ENCODE assay signal across 7 cellular contexts in genomic region chr17:66713021-66713532, GRCh38.
DNase-seq lines count a peak whose midpoint lies in the region; ATAC-seq and TF ChIP-seq lines count a peak whose summit lies in the region.
"Not testable (repeated sequence)": the region's sequence is repeated elsewhere in the genome, so short reads cannot be mapped to it uniquely, and the experiment has no call there.

No MANE protein-coding gene starts in this region.

- TF ChIP-seq CTCF in GM23338 (conservative IDR thresholded peaks at IDR 0.05; ENCODE audit: low read depth in 2 of 2); WTC11 (IDR thresholded peaks at IDR 0.05): not testable (repeated sequence)

- H3K27me3 ChIP-seq in GM23338 (ENCODE audit: insufficient read depth); naive thymus-derived CD4-positive, alpha-beta T cell (ENCODE audit: control insufficient read depth in 2 of 2, insufficient read depth in 2 of 2, low read length in 2 of 2): not testable (repeated sequence)

- POLR2A ChIA-PET in WTC11 (lab: Charles Lee), result not testable (repeated sequence)
- POLR2A ChIA-PET in naive thymus-derived CD4-positive, alpha-beta T cell (lab: Charles Lee), result interaction anchor here (0.6 kb wide), 1 partner anchor 522 kb away, joined by 3 read pairs; no protein-coding TSS in a partner anchor

- not testable (repeated sequence) for H3K4me3 Mint-ChIP-seq in GM23338; WTC11; activated T-cell treated with anti-CD3 and anti-CD28 coated beads, Interleukin-2, amount 50 U/mL, for 24 hours; activated naive CD8-positive, alpha-beta T cell treated with anti-CD3 and anti-CD28 coated beads for 36 hours; stimulated activated naive CD8-positive, alpha-beta T cell treated with anti-CD3 and anti-CD28 coated beads, Interleukin-15, Interleukin-2, amounts not matched to agents 100 ng/mL and 50 ng/mL, for 24 hours
- peak overlapping the region in 2 of 10 donors; percentile 14 to 16 for H3K4me3 Mint-ChIP-seq in naive thymus-derived CD4-positive, alpha-beta T cell

- not testable (repeated sequence) for H3F3A ChIP-seq in GM23338 (replicated peaks; ENCODE audit: low read depth)

- peaks cover 23% of the 10 kb centered on the region for H3K4me1 ChIP-seq in GM23338 (ENCODE audit: insufficient read depth)
- peaks cover 10 to 29% of the 10 kb centered on the region in 2 donors for H3K4me1 ChIP-seq in naive thymus-derived CD4-positive, alpha-beta T cell (ENCODE audit: control insufficient read depth in 2 of 2, insufficient read depth in 2 of 2, low read length in 2 of 2)

- peak overlapping the region; percentile 86; the same call in 1 of the 2 replicates for H3K27ac ChIP-seq in GM23338 (ENCODE audit: low read depth)
- not testable (repeated sequence) for H3K27ac ChIP-seq in naive thymus-derived CD4-positive, alpha-beta T cell (ENCODE audit: low read depth, low read length)

- intact Hi-C loops in Right ventricle myocardium inferior (cut with DNase I), result not testable (repeated sequence)
- intact Hi-C loops in naive thymus-derived CD4-positive, alpha-beta T cell (cut with micrococcal nuclease), result loop anchor here in 1 of 2 donors (10.0 kb wide), 1 partner anchor 372 kb away; no protein-coding TSS in a partner anchor

- H3K9me3 Mint-ChIP-seq in GM23338; WTC11; activated T-cell treated with anti-CD3 and anti-CD28 coated beads, Interleukin-2, amount 50 U/mL, for 24 hours; activated naive CD8-positive, alpha-beta T cell treated with anti-CD3 and anti-CD28 coated beads for 36 hours; naive thymus-derived CD4-positive, alpha-beta T cell; stimulated activated naive CD8-positive, alpha-beta T cell treated with anti-CD3 and anti-CD28 coated beads, Interleukin-15, Interleukin-2, amounts not matched to agents 100 ng/mL and 50 ng/mL, for 24 hours: not testable (repeated sequence)

- not testable (repeated sequence) for H3K9me3 ChIP-seq in naive thymus-derived CD4-positive, alpha-beta T cell (ENCODE audit: control insufficient read depth in 2 of 3, low read length in 3 of 3)

- H3K9me2 ChIP-seq in GM23338 (ENCODE audit: insufficient read depth), result not testable (repeated sequence)

- not testable (repeated sequence) for H3K4me3 ChIP-seq in GM23338; naive thymus-derived CD4-positive, alpha-beta T cell (ENCODE audit: low read length)

- H3K79me2 ChIP-seq in GM23338 (replicated peaks; ENCODE audit: insufficient read depth), result not testable (repeated sequence)

- H3K4me1 Mint-ChIP-seq in GM23338 (peaks cover 68% of the 10 kb centered on the region), WTC11 (peaks cover 77% of the 10 kb centered on the region)
- H3K4me1 Mint-ChIP-seq in activated T-cell treated with anti-CD3 and anti-CD28 coated beads, Interleukin-2, amount 50 U/mL, for 24 hours (ENCODE audit: low read depth), result peaks cover 65% of the 10 kb centered on the region
- H3K4me1 Mint-ChIP-seq in activated naive CD8-positive, alpha-beta T cell treated with anti-CD3 and anti-CD28 coated beads for 36 hours, result peaks cover 20% of the 10 kb centered on the region
- peaks cover 15 to 51% (median 45%) of the 10 kb centered on the region in 7 donors for H3K4me1 Mint-ChIP-seq in naive thymus-derived CD4-positive, alpha-beta T cell
- peaks cover 32% of the 10 kb centered on the region for H3K4me1 Mint-ChIP-seq in stimulated activated naive CD8-positive, alpha-beta T cell treated with anti-CD3 and anti-CD28 coated beads, Interleukin-15, Interleukin-2, amounts not matched to agents 100 ng/mL and 50 ng/mL, for 24 hours (ENCODE audit: low read depth)

- H2AFZ ChIP-seq in GM23338, result not testable (repeated sequence)

- not testable (repeated sequence) for H4K20me1 ChIP-seq in GM23338 (replicated peaks; ENCODE audit: insufficient read depth)

- not testable (repeated sequence) for H3K27ac Mint-ChIP-seq in GM23338
- H3K27ac Mint-ChIP-seq in WTC11, result peak overlapping the region; percentile 93; the same call in 1 of the 2 replicates
- peak overlapping the region; percentile 79 for H3K27ac Mint-ChIP-seq in activated T-cell treated with anti-CD3 and anti-CD28 coated beads, Interleukin-2, amount 50 U/mL, for 24 hours
- peak overlapping the region; percentile 70 for H3K27ac Mint-ChIP-seq in activated naive CD8-positive, alpha-beta T cell treated with anti-CD3 and anti-CD28 coated beads for 36 hours
- H3K27ac Mint-ChIP-seq in naive thymus-derived CD4-positive, alpha-beta T cell, result peak overlapping the region in 8 of 9 donors; percentile 18 to 90 (median 64)
- peak overlapping the region; percentile 81 for H3K27ac Mint-ChIP-seq in stimulated activated naive CD8-positive, alpha-beta T cell treated with anti-CD3 and anti-CD28 coated beads, Interleukin-15, Interleukin-2, amounts not matched to agents 100 ng/mL and 50 ng/mL, for 24 hours

- H3K36me3 Mint-ChIP-seq in GM23338 (ENCODE audit: low read depth); WTC11: not testable (repeated sequence)
- H3K36me3 Mint-ChIP-seq in activated T-cell treated with anti-CD3 and anti-CD28 coated beads, Interleukin-2, amount 50 U/mL, for 24 hours (ENCODE audit: low read depth), result peaks cover 71% of the 10 kb centered on the region
- peaks cover 23% of the 10 kb centered on the region for H3K36me3 Mint-ChIP-seq in activated naive CD8-positive, alpha-beta T cell treated with anti-CD3 and anti-CD28 coated beads for 36 hours
- H3K36me3 Mint-ChIP-seq in naive thymus-derived CD4-positive, alpha-beta T cell, result peaks cover 0 to 35% (median 17%) of the 10 kb centered on the region in 5 donors
- peaks cover 36% of the 10 kb centered on the region for H3K36me3 Mint-ChIP-seq in stimulated activated naive CD8-positive, alpha-beta T cell treated with anti-CD3 and anti-CD28 coated beads, Interleukin-15, Interleukin-2, amounts not matched to agents 100 ng/mL and 50 ng/mL, for 24 hours (ENCODE audit: low read depth)

- not testable (repeated sequence) for ATAC-seq in GM23338; WTC11; Right ventricle myocardium inferior; naive thymus-derived CD4-positive, alpha-beta T cell

- CTCF ChIA-PET in WTC11 (lab: Charles Lee), result interaction anchor here (1.0 to 2.2 kb wide), 7 partner anchors 10 to 303 kb away, joined by 3 to 11 read pairs (median 5); no protein-coding TSS in a partner anchor
- CTCF ChIA-PET in naive thymus-derived CD4-positive, alpha-beta T cell (lab: Charles Lee), result not testable (repeated sequence)

- H3K4me2 ChIP-seq in GM23338, result not testable (repeated sequence)

- DNase-seq in GM23338 (ENCODE audit: low spot score); WTC11 (ENCODE audit: low spot score); activated T-cell treated with anti-CD3 and anti-CD28 coated beads, Interleukin-2, amount 50 U/mL, for 24 hours; activated naive CD8-positive, alpha-beta T cell treated with anti-CD3 and anti-CD28 coated beads for 36 hours; naive thymus-derived CD4-positive, alpha-beta T cell: not testable (repeated sequence)
- peak; percentile 54 for DNase-seq in Right ventricle myocardium inferior (ENCODE audit: missing footprints)

- not testable (repeated sequence) for H3K27me3 Mint-ChIP-seq in GM23338 (ENCODE audit: insufficient read depth, low read depth, poor library complexity); WTC11 (ENCODE audit: low read depth); activated T-cell treated with anti-CD3 and anti-CD28 coated beads, Interleukin-2, amount 50 U/mL, for 24 hours; activated naive CD8-positive, alpha-beta T cell treated with anti-CD3 and anti-CD28 coated beads for 36 hours; naive thymus-derived CD4-positive, alpha-beta T cell; stimulated activated naive CD8-positive, alpha-beta T cell treated with anti-CD3 and anti-CD28 coated beads, Interleukin-15, Interleukin-2, amounts not matched to agents 100 ng/mL and 50 ng/mL, for 24 hours

- H3K36me3 ChIP-seq in GM23338 (ENCODE audit: insufficient read depth), result not testable (repeated sequence)
- H3K36me3 ChIP-seq in naive thymus-derived CD4-positive, alpha-beta T cell (ENCODE audit: control insufficient read depth in 2 of 3, insufficient read depth in 3 of 3, low read length in 3 of 3), result peaks cover 0 to 33% (median 0%) of the 10 kb centered on the region in 3 experiments
